ENCODE assay signal across 1 cellular context in the genomic region with DNA sequence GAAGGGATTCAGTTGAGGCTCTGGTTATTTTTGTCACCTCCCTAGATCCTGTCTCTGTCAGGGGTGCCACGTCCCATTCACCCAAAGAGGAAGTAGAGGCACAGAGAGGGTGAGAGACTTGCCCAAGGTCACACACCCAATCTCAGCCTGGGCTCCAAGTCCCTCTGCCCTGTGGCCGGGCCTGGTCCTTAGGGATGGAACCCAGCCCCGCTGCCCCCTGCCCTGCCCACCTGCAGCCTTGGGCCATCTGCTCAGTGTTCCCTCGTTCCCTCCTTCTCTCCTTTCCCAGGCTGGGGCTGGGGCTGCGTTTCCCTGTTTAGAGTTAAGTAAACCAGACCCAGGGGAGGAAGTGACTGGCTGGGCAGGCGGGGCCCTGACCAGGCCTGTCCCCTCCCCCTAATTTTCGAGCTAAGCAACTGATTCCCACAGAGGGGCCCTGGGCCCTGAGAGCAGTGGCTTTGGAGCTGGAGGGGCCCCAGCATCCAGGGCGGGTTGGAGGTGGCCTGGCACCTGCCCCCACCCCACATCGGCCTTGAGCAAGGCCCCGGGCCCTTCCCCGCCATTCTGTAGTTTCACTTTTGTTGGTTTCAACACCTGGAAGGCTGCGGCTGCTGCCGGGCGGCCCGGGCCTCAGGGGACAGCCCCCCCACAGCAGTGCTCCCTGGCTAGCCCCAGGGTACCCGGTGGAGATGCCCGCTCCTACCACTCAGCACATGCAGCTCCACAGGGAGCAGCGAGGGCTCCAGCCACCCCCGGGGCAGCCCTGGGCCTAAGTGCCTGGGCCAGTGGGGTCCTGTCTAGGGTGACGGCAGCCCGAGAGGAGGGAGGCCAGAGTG.
A peak's percentile ranks its signal among the peaks of the same experiment; 100 is the strongest.
TF ChIP-seq lines count a peak whose summit lies in the region.

No MANE protein-coding gene starts in this region.

TF ChIP-seq in HepG2, 621 proteins besides CTCF, POLR2A, EP300 and RAD21 (continued from another document and continues in another):
- TF ChIP-seq TCF7 (IDR thresholded peaks at IDR 0.05; ENCODE audit: low read depth) (no peak), ZNF121 (CRISPR knock-in tag; IDR thresholded peaks at IDR 0.05) (no peak), RFX3 (CRISPR knock-in tag; IDR thresholded peaks at IDR 0.05) (no peak), KDM2A (CRISPR knock-in tag; IDR thresholded peaks at IDR 0.05; ENCODE audit: borderline replicate concordance, low read depth) (0 out of 2 replicates have a peak, but pooled peaks have one; percentile 43), ZNF768 (CRISPR knock-in tag; IDR thresholded peaks at IDR 0.05) (peak; percentile 97), NFATC3 (CRISPR knock-in tag; IDR thresholded peaks at IDR 0.05) (no peak), ZNF713 (CRISPR knock-in tag; IDR thresholded peaks at IDR 0.05) (no peak), ZNF629 (CRISPR knock-in tag; conservative IDR thresholded peaks at IDR 0.05) (0 out of 2 replicates have a peak, but pooled peaks have one; percentile 48), ZNF431 (CRISPR knock-in tag; IDR thresholded peaks at IDR 0.05; ENCODE audit: borderline replicate concordance, low read depth) (no peak), ZNF670 (CRISPR knock-in tag; IDR thresholded peaks at IDR 0.05; ENCODE audit: borderline replicate concordance) (no peak), MTF2 (CRISPR knock-in tag; IDR thresholded peaks at IDR 0.05; ENCODE audit: borderline replicate concordance) (peak; percentile 85), TBX3 (IDR thresholded peaks at IDR 0.05; ENCODE audit: borderline replicate concordance) (no peak), ZSCAN31 (CRISPR knock-in tag; IDR thresholded peaks at IDR 0.05; ENCODE audit: low read depth) (no peak), ZNF451 (CRISPR knock-in tag; IDR thresholded peaks at IDR 0.05) (no peak), ZSCAN30 (CRISPR knock-in tag; IDR thresholded peaks at IDR 0.05) (no peak), PHF21A (CRISPR knock-in tag; IDR thresholded peaks at IDR 0.05) (peak; percentile 68; the same call in 1 of the 2 replicates), ZNF335 (CRISPR knock-in tag; IDR thresholded peaks at IDR 0.05) (no peak), NR2F6 (IDR thresholded peaks at IDR 0.05) (no peak), NR2F6 (CRISPR knock-in tag; IDR thresholded peaks at IDR 0.05) (peak; percentile 44), TEAD2 (CRISPR knock-in tag; IDR thresholded peaks at IDR 0.05) (no peak), REPIN1 (CRISPR knock-in tag; IDR thresholded peaks at IDR 0.05; ENCODE audit: borderline replicate concordance, low read depth) (no peak), SALL1 (CRISPR knock-in tag; IDR thresholded peaks at IDR 0.05) (peak; percentile 35; the same call in 1 of the 2 replicates), ZNF354B (CRISPR knock-in tag; IDR thresholded peaks at IDR 0.05) (no peak), ZNF766 (CRISPR knock-in tag; IDR thresholded peaks at IDR 0.05; ENCODE audit: borderline replicate concordance) (0 out of 2 replicates have a peak, but pooled peaks have one; percentile 28), FOXO1 (CRISPR knock-in tag; IDR thresholded peaks at IDR 0.05) (no peak), RORA (CRISPR knock-in tag; IDR thresholded peaks at IDR 0.05) (no peak), ZNF329 (CRISPR knock-in tag; IDR thresholded peaks at IDR 0.05; ENCODE audit: low read depth) (no peak), ZNF225 (CRISPR knock-in tag; IDR thresholded peaks at IDR 0.05) (no peak), SMAD3 (CRISPR knock-in tag; IDR thresholded peaks at IDR 0.05) (no peak)
- TF ChIP-seq, protein P1, sequence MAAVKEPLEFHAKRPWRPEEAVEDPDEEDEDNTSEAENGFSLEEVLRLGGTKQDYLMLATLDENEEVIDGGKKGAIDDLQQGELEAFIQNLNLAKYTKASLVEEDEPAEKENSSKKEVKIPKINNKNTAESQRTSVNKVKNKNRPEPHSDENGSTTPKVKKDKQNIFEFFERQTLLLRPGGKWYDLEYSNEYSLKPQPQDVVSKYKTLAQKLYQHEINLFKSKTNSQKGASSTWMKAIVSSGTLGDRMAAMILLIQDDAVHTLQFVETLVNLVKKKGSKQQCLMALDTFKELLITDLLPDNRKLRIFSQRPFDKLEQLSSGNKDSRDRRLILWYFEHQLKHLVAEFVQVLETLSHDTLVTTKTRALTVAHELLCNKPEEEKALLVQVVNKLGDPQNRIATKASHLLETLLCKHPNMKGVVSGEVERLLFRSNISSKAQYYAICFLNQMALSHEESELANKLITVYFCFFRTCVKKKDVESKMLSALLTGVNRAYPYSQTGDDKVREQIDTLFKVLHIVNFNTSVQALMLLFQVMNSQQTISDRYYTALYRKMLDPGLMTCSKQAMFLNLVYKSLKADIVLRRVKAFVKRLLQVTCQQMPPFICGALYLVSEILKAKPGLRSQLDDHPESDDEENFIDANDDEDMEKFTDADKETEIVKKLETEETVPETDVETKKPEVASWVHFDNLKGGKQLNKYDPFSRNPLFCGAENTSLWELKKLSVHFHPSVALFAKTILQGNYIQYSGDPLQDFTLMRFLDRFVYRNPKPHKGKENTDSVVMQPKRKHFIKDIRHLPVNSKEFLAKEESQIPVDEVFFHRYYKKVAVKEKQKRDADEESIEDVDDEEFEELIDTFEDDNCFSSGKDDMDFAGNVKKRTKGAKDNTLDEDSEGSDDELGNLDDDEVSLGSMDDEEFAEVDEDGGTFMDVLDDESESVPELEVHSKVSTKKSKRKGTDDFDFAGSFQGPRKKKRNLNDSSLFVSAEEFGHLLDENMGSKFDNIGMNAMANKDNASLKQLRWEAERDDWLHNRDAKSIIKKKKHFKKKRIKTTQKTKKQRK (IDR thresholded peaks at IDR 0.05; ENCODE audit: low read length): no peak
- TF ChIP-seq, protein P2, sequence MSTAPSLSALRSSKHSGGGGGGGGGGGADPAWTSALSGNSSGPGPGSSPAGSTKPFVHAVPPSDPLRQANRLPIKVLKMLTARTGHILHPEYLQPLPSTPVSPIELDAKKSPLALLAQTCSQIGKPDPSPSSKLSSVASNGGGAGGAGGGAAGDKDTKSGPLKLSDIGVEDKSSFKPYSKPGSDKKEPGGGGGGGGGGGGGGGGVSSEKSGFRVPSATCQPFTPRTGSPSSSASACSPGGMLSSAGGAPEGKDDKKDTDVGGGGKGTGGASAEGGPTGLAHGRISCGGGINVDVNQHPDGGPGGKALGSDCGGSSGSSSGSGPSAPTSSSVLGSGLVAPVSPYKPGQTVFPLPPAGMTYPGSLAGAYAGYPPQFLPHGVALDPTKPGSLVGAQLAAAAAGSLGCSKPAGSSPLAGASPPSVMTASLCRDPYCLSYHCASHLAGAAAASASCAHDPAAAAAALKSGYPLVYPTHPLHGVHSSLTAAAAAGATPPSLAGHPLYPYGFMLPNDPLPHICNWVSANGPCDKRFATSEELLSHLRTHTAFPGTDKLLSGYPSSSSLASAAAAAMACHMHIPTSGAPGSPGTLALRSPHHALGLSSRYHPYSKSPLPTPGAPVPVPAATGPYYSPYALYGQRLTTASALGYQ (CRISPR knock-in tag; IDR thresholded peaks at IDR 0.05): no peak
- TF ChIP-seq, protein P3, sequence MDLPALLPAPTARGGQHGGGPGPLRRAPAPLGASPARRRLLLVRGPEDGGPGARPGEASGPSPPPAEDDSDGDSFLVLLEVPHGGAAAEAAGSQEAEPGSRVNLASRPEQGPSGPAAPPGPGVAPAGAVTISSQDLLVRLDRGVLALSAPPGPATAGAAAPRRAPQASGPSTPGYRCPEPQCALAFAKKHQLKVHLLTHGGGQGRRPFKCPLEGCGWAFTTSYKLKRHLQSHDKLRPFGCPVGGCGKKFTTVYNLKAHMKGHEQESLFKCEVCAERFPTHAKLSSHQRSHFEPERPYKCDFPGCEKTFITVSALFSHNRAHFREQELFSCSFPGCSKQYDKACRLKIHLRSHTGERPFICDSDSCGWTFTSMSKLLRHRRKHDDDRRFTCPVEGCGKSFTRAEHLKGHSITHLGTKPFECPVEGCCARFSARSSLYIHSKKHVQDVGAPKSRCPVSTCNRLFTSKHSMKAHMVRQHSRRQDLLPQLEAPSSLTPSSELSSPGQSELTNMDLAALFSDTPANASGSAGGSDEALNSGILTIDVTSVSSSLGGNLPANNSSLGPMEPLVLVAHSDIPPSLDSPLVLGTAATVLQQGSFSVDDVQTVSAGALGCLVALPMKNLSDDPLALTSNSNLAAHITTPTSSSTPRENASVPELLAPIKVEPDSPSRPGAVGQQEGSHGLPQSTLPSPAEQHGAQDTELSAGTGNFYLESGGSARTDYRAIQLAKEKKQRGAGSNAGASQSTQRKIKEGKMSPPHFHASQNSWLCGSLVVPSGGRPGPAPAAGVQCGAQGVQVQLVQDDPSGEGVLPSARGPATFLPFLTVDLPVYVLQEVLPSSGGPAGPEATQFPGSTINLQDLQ (CRISPR knock-in tag; IDR thresholded peaks at IDR 0.05): no peak
- TF ChIP-seq, protein P4, sequence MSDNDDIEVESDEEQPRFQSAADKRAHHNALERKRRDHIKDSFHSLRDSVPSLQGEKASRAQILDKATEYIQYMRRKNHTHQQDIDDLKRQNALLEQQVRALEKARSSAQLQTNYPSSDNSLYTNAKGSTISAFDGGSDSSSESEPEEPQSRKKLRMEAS (IDR thresholded peaks at IDR 0.05): peak; percentile 58; the same call in 1 of the 2 replicates
- TF ChIP-seq, protein P5, sequence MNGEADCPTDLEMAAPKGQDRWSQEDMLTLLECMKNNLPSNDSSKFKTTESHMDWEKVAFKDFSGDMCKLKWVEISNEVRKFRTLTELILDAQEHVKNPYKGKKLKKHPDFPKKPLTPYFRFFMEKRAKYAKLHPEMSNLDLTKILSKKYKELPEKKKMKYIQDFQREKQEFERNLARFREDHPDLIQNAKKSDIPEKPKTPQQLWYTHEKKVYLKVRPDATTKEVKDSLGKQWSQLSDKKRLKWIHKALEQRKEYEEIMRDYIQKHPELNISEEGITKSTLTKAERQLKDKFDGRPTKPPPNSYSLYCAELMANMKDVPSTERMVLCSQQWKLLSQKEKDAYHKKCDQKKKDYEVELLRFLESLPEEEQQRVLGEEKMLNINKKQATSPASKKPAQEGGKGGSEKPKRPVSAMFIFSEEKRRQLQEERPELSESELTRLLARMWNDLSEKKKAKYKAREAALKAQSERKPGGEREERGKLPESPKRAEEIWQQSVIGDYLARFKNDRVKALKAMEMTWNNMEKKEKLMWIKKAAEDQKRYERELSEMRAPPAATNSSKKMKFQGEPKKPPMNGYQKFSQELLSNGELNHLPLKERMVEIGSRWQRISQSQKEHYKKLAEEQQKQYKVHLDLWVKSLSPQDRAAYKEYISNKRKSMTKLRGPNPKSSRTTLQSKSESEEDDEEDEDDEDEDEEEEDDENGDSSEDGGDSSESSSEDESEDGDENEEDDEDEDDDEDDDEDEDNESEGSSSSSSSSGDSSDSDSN (CRISPR knock-in tag; IDR thresholded peaks at IDR 0.05): peak; percentile 38
- TF ChIP-seq, protein P6, sequence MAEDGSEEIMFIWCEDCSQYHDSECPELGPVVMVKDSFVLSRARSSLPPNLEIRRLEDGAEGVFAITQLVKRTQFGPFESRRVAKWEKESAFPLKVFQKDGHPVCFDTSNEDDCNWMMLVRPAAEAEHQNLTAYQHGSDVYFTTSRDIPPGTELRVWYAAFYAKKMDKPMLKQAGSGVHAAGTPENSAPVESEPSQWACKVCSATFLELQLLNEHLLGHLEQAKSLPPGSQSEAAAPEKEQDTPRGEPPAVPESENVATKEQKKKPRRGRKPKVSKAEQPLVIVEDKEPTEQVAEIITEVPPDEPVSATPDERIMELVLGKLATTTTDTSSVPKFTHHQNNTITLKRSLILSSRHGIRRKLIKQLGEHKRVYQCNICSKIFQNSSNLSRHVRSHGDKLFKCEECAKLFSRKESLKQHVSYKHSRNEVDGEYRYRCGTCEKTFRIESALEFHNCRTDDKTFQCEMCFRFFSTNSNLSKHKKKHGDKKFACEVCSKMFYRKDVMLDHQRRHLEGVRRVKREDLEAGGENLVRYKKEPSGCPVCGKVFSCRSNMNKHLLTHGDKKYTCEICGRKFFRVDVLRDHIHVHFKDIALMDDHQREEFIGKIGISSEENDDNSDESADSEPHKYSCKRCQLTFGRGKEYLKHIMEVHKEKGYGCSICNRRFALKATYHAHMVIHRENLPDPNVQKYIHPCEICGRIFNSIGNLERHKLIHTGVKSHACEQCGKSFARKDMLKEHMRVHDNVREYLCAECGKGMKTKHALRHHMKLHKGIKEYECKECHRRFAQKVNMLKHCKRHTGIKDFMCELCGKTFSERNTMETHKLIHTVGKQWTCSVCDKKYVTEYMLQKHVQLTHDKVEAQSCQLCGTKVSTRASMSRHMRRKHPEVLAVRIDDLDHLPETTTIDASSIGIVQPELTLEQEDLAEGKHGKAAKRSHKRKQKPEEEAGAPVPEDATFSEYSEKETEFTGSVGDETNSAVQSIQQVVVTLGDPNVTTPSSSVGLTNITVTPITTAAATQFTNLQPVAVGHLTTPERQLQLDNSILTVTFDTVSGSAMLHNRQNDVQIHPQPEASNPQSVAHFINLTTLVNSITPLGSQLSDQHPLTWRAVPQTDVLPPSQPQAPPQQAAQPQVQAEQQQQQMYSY (CRISPR knock-in tag; IDR thresholded peaks at IDR 0.05): 0 out of 2 replicates have a peak, but pooled peaks have one; percentile 18
- TF ChIP-seq, protein P7, sequence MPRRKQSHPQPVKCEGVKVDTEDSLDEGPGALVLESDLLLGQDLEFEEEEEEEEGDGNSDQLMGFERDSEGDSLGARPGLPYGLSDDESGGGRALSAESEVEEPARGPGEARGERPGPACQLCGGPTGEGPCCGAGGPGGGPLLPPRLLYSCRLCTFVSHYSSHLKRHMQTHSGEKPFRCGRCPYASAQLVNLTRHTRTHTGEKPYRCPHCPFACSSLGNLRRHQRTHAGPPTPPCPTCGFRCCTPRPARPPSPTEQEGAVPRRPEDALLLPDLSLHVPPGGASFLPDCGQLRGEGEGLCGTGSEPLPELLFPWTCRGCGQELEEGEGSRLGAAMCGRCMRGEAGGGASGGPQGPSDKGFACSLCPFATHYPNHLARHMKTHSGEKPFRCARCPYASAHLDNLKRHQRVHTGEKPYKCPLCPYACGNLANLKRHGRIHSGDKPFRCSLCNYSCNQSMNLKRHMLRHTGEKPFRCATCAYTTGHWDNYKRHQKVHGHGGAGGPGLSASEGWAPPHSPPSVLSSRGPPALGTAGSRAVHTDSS (CRISPR knock-in tag; conservative IDR thresholded peaks at IDR 0.05): no peak
- TF ChIP-seq, protein P8, sequence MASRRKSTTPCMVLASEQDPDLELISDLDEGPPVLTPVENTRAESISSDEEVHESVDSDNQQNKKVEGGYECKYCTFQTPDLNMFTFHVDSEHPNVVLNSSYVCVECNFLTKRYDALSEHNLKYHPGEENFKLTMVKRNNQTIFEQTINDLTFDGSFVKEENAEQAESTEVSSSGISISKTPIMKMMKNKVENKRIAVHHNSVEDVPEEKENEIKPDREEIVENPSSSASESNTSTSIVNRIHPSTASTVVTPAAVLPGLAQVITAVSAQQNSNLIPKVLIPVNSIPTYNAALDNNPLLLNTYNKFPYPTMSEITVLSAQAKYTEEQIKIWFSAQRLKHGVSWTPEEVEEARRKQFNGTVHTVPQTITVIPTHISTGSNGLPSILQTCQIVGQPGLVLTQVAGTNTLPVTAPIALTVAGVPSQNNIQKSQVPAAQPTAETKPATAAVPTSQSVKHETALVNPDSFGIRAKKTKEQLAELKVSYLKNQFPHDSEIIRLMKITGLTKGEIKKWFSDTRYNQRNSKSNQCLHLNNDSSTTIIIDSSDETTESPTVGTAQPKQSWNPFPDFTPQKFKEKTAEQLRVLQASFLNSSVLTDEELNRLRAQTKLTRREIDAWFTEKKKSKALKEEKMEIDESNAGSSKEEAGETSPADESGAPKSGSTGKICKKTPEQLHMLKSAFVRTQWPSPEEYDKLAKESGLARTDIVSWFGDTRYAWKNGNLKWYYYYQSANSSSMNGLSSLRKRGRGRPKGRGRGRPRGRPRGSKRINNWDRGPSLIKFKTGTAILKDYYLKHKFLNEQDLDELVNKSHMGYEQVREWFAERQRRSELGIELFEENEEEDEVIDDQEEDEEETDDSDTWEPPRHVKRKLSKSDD (CRISPR knock-in tag; IDR thresholded peaks at IDR 0.05; ENCODE audit: low read depth): no peak
